8 cellular contexts compared by ENCODE assay signal in the genomic region with DNA sequence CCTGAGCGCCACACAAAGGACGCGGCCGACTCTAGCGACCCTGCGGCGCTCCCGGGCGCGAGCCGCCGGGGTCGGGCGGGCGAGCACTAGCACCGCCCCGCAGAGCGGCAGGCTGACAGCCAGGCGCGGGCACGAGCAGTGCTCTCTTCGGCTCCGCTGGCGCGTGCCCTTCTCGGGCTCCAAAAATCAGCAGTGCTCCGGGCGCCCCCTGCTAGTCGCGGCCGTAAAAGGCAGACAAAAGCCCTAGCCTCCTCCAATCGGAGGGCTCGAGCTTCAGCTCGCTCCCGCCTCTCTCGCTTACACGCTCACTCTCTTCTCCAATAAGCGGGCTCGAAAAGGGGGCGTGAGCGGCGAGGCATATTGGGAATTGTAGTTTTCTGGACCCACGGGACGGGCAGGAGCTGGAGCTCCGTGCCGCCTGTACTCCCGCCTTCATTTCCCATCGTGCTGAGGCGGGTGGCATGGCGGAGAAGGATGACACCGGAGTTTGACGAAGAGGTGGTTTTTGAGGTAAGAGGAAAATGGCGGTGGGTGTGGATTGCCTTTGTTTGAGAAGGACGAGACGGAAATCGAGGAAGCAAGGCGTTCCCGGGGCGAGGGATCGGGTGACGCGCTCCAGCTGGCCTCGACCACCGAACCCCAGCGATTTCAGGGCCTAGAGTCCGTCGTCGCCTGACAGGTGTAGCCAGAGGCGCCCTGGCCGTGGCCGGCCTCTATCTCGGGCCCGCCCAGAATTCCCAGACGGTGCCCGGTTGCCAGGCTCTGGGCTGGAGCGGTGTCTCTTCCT. TPM values are rescaled to one million over a fixed set of nuclear protein-coding genes. Genes with fewer than 3 reads are reported as not detected.
DNase-seq lines count a peak whose midpoint lies in the region; ATAC-seq, FAIRE-seq and TF ChIP-seq lines count a peak whose summit lies in the region.

Gene FGD6 (minus strand): TSS at position 91 of the 787 bp plus-strand sequence. CDS start 227 bp downstream, outside the sequence.
Gene VEZT (plus strand): TSS at position 431 of the 787 bp plus-strand sequence. CDS start 44 bp downstream, at position 475.

- peaks cover 0 to 2% of the 10 kb centered on the region in 2 donors for H3K4me1 ChIP-seq in small intestine (ENCODE audit: control insufficient read depth in 2 of 2, insufficient read depth in 1 of 2, low read depth in 1 of 2, low read length in 1 of 2)

- H3K4me3 ChIP-seq in WI38 (ENCODE audit: low read depth, low read length) = peak within 1 kb of the TSS; percentile 91
- peak within 1 kb of the TSS; percentile 87 to 88 for H3K4me3 ChIP-seq in cardiac fibroblast (replicated peaks in 1 of 2; ENCODE audit: low read depth in 2 of 2, low read length in 2 of 2)
- H3K4me3 ChIP-seq in small intestine (ENCODE audit: low read depth in 1 of 2, low read length in 2 of 2) = peak within 1 kb of the TSS; percentile 88 to 94

- peak; percentile 91 for ATAC-seq in GM18873 (IDR thresholded peaks at IDR 0.05; ENCODE audit: low FRiP score, unreplicated experiment)
- peak; percentile 95 for ATAC-seq in HG03139 (IDR thresholded peaks at IDR 0.05; ENCODE audit: unreplicated experiment)

- DNase-seq in AG08395 (ENCODE audit: low spot score) (peak; percentile 98), NCI-H2196 treated with DMSO at 0.1 percent for 48 hours (lab: John Stamatoyannopoulos, UW; ENCODE audit: unreplicated experiment) (peak; percentile 99), cardiac fibroblast (ENCODE audit: low read depth in 2 of 2) (peak; percentile 99), iPS-NIHi11 (ENCODE audit: low spot score) (peak; percentile 94), small intestine (peak; percentile 99)

- WGBS in small intestine, 3 donors = 0% methylated on average over 71 to 76 of the region's 76 CpGs

- H3K27ac ChIP-seq in small intestine (ENCODE audit: low read depth in 1 of 2, low read length in 1 of 2) = peak within 1 kb of the TSS; percentile 88 to 92

- peak; percentile 55 for TF ChIP-seq CTCF in WI38 (IDR thresholded peaks at IDR 0.05; ENCODE audit: low read depth, low read length)
- peak; percentile 56 for TF ChIP-seq CTCF in cardiac fibroblast (IDR thresholded peaks at IDR 0.05; ENCODE audit: low read depth, low read length)

- no peaks in the 10 kb centered on the region for H3K36me3 ChIP-seq in small intestine (ENCODE audit: control insufficient read depth in 2 of 2, insufficient read depth in 2 of 2, low read length in 2 of 2)

- no peaks in the 10 kb centered on the region for H3K9me3 ChIP-seq in small intestine (ENCODE audit: control insufficient read depth, low read depth)

- peak; percentile 79 for FAIRE-seq in small intestine (lab: Jason Lieb, UNC)

- H3K27me3 ChIP-seq in small intestine (ENCODE audit: control insufficient read depth in 2 of 2, insufficient read depth in 2 of 2, low read length in 2 of 2) = no peaks in the 10 kb centered on the region

RNA-seq across cellular contexts. Expression of gene FGD6, which starts in this region (rescaled TPM):
- 1 to 10 TPM in 2 of 3 donors, under 1 TPM in 1; 0.89 to 1.4 (median 1.1) TPM for polyA plus RNA-seq in small intestine

RNA-seq across cellular contexts. Expression of gene VEZT, which starts in this region (rescaled TPM):
- polyA plus RNA-seq in small intestine = 10 to 100 TPM; 11.3 to 24.6 (median 11.6) TPM

Comparison
In these comparisons a context has a peak if more than half of its experiments do, and no peak if none do; other contexts are left out.
1. Peak in every context shown above with its lines: DNase-seq, ATAC-seq, H3K4me3 ChIP-seq and H3K27ac ChIP-seq.